ENCODE assay signal across 23 cellular contexts in genomic region chr7:49229246-49229645, GRCh38.
"Had no signal": no experiment of that assay in that cellular context is flagged by ENCODE, and none has a peak within 500 bp of the region (broad histone marks: within the 10 kb centered on the region; RNA-seq: fewer than 3 reads in every experiment).

No MANE protein-coding gene starts in this region.

- H3K4me1 ChIP-seq: spleen, testis, tibial nerve, upper lobe of right lung, vagina had no signal

- DNase-seq: cortex of kidney; dorsolateral prefrontal cortex; effector CD8-positive, alpha-beta T cell; foreskin melanocyte; head of caudate nucleus; kidney glomerular epithelial cell; natural killer cell; posterior cingulate gyrus; spleen; stimulated activated CD4-positive, alpha-beta T cell treated with anti-CD3 and anti-CD28 coated beads, Interleukin-15, amount 100 ng/mL, for 24 hours; stimulated activated CD4-positive, alpha-beta T cell treated with anti-CD3 and anti-CD28 coated beads, Interleukin-1b, Interleukin-23, amount 100 ng/mL, for 48 hours; stimulated activated CD4-positive, alpha-beta T cell treated with anti-CD3 and anti-CD28 coated beads, Interleukin-4, amount 100 ng/mL, for 4 hours; stimulated activated naive B cell treated with anti-CD40 and anti-IgM and Interleukin-4, amounts not matched to agents 10 μg/mL and 1 μg/mL and 100 μg/mL, for 72 hours; stimulated activated naive CD8-positive, alpha-beta T cell treated with anti-CD3 and anti-CD28 coated beads, Interleukin-15, amount 100 ng/mL, for 72 hours; testis; upper lobe of right lung had no signal

- H3K4me3 ChIP-seq: dorsolateral prefrontal cortex, hepatocyte, spleen, testis, tibial nerve, upper lobe of right lung, vagina had no signal

- H3K36me3 Mint-ChIP-seq: mesothelial cell of epicardium; natural killer cell; stimulated activated naive B cell treated with anti-CD40 and anti-IgM and Interleukin-4, amounts not matched to agents 10 μg/mL and 1 μg/mL and 100 μg/mL, for 72 hours had no signal

- ATAC-seq: left lobe of liver; natural killer cell; sciatic nerve; stimulated activated naive B cell treated with anti-CD40 and anti-IgM and Interleukin-4, amounts not matched to agents 10 μg/mL and 1 μg/mL and 100 μg/mL, for 72 hours; stimulated activated naive CD8-positive, alpha-beta T cell treated with anti-CD3 and anti-CD28 coated beads, Interleukin-15, amount 100 ng/mL, for 72 hours; upper lobe of right lung had no signal

- H3K79me2 ChIP-seq: hepatocyte had no signal

- H3K4me1 Mint-ChIP-seq: natural killer cell; neural crest cell; stimulated activated naive B cell treated with anti-CD40 and anti-IgM and Interleukin-4, amounts not matched to agents 10 μg/mL and 1 μg/mL and 100 μg/mL, for 72 hours; stimulated activated naive CD8-positive, alpha-beta T cell treated with anti-CD3 and anti-CD28 coated beads, Interleukin-15, amount 100 ng/mL, for 72 hours had no signal

- H3K36me3 ChIP-seq: spleen, tibial nerve, upper lobe of right lung, vagina had no signal

- H3K27me3 ChIP-seq: dorsolateral prefrontal cortex, hepatocyte, spleen, testis, tibial nerve, upper lobe of right lung, vagina had no signal

- H3K9me3 ChIP-seq: spleen, testis, upper lobe of right lung, vagina had no signal

- H3K27ac ChIP-seq: dorsolateral prefrontal cortex, hepatocyte, spleen, testis, tibial nerve, upper lobe of right lung, vagina had no signal

- H3K4me2 ChIP-seq: hepatocyte had no signal

- H3K27ac Mint-ChIP-seq: mesothelial cell of epicardium; natural killer cell; stimulated activated naive B cell treated with anti-CD40 and anti-IgM and Interleukin-4, amounts not matched to agents 10 μg/mL and 1 μg/mL and 100 μg/mL, for 72 hours had no signal

- H2AFZ ChIP-seq: hepatocyte had no signal

- H3K27me3 Mint-ChIP-seq: stimulated activated naive B cell treated with anti-CD40 and anti-IgM and Interleukin-4, amounts not matched to agents 10 μg/mL and 1 μg/mL and 100 μg/mL, for 72 hours; stimulated activated naive CD8-positive, alpha-beta T cell treated with anti-CD3 and anti-CD28 coated beads, Interleukin-15, amount 100 ng/mL, for 72 hours had no signal

- H3K4me3 Mint-ChIP-seq: mesothelial cell of epicardium; natural killer cell; neural crest cell; stimulated activated naive B cell treated with anti-CD40 and anti-IgM and Interleukin-4, amounts not matched to agents 10 μg/mL and 1 μg/mL and 100 μg/mL, for 72 hours; stimulated activated naive CD8-positive, alpha-beta T cell treated with anti-CD3 and anti-CD28 coated beads, Interleukin-15, amount 100 ng/mL, for 72 hours had no signal
